22 cellular contexts compared by ENCODE assay signal in genomic region chr1:21851430-21852250, GRCh38. TPM values are rescaled to one million over a fixed set of nuclear protein-coding genes. Genes with fewer than 3 reads are reported as not detected.
DNase-seq lines count a peak whose midpoint lies in the region; ATAC-seq, FAIRE-seq and TF ChIP-seq lines count a peak whose summit lies in the region.
"Had no signal": no experiment of that assay in that cellular context is flagged by ENCODE, and none has a peak within 500 bp of the region (broad histone marks: within the 10 kb centered on the region; RNA-seq: fewer than 3 reads in every experiment).

No MANE protein-coding gene starts in this region.

- no peak for FAIRE-seq in GM12878 (lab: Jason Lieb, UNC)

- H3K4me2 ChIP-seq in IMR-90 (ENCODE audit: low read depth, low read length) = no peak overlapping the region
- peak overlapping the region; percentile 94 for H3K4me2 ChIP-seq in OCI-LY3 (ENCODE audit: low read length)
- H3K4me2 ChIP-seq in GM12878 (ENCODE audit: control insufficient read depth, insufficient read depth) = peak overlapping the region; percentile 59; the same call in 1 of the 2 replicates

- H2AFZ ChIP-seq in IMR-90 (replicated peaks; ENCODE audit: low read length, poor library complexity) (no peak overlapping the region), OCI-LY3 (ENCODE audit: low read depth, low read length) (peak overlapping the region; percentile 25; the same call in 1 of the 2 replicates), GM12878 (ENCODE audit: control insufficient read depth, low read depth, low read length) (peak overlapping the region; percentile 8)

- no peak overlapping the region for H3K18ac ChIP-seq in IMR-90 (ENCODE audit: low read depth, low read length)

- no peak for TF ChIP-seq POLR2A in IMR-90 (IDR thresholded peaks at IDR 0.05; ENCODE audit: low read depth, low read length)
- TF ChIP-seq POLR2A in GM12878 (IDR thresholded peaks at IDR 0.05; ENCODE audit: low read depth, low read length) = no peak

- H3K79me1 ChIP-seq in IMR-90 (ENCODE audit: low read depth in 1 of 2, low read length in 2 of 2) = peaks cover 0 to 5% of the 10 kb centered on the region in 2 experiments; a peak in 1 of 4 replicates

- H2BK15ac ChIP-seq in IMR-90 (ENCODE audit: low read depth, low read length) = no peak overlapping the region

- H3K36me3 Mint-ChIP-seq in progenitor cell of endocrine pancreas (ENCODE audit: insufficient read depth) = peaks cover 24% of the 10 kb centered on the region
- H3K36me3 Mint-ChIP-seq in activated CD4-positive, alpha-beta T cell treated with anti-CD3 and anti-CD28 coated beads, Interleukin-2, amount 10 ng/mL, durations not matched to agents 24 days and 14 days (ENCODE audit: low read depth) = no peaks in the 10 kb centered on the region
- H3K36me3 Mint-ChIP-seq: CD14-positive monocyte had no signal

- TF ChIP-seq RAD21 in IMR-90 (IDR thresholded peaks at IDR 0.05; ENCODE audit: low read length) (no peak), GM12878 (IDR thresholded peaks at IDR 0.05; ENCODE audit: insufficient read depth, low read depth, low read length) (no peak)

- H3K4me3 Mint-ChIP-seq in progenitor cell of endocrine pancreas (ENCODE audit: low read depth) = no peak overlapping the region
- H3K4me3 Mint-ChIP-seq in activated CD4-positive, alpha-beta T cell treated with anti-CD3 and anti-CD28 coated beads, Interleukin-2, amount 10 ng/mL, durations not matched to agents 24 days and 14 days = no peak overlapping the region
- H3K4me3 Mint-ChIP-seq: HFFc6 had no signal

- H3K14ac ChIP-seq in IMR-90 (replicated peaks; ENCODE audit: low read depth, low read length) = no peak overlapping the region

- DNase-seq in IMR-90 (no peak), GM12878 (ENCODE audit: low read depth, low spot score) (no peak), progenitor cell of endocrine pancreas (ENCODE audit: low spot score, unreplicated experiment) (no peak), HuH-7.5 (ENCODE audit: low spot score) (no peak)
- DNase-seq in activated CD4-positive, alpha-beta T cell treated with anti-CD3 and anti-CD28 coated beads, Interleukin-2, amount 10 ng/mL, durations not matched to agents 24 days and 14 days = no peak
- DNase-seq: AML-193, DMS79, H7, HFFc6, Kasumi-1, MG63, NCI-H1092 treated with DMSO at 0.1 percent for 48 hours, NCI-H146, NCI-H2029 treated with DMSO at 0.1 percent for 48 hours, NCI-H2171, NCI-H526 had no signal

- peak overlapping the region; percentile 87 for H3K27ac Mint-ChIP-seq in progenitor cell of endocrine pancreas
- no peak overlapping the region for H3K27ac Mint-ChIP-seq in activated CD4-positive, alpha-beta T cell treated with anti-CD3 and anti-CD28 coated beads, Interleukin-2, amount 10 ng/mL, durations not matched to agents 24 days and 14 days
- H3K27ac Mint-ChIP-seq: CD14-positive monocyte, HFFc6 had no signal

- H3K9me3 Mint-ChIP-seq in progenitor cell of endocrine pancreas (ENCODE audit: low read depth) = no peaks in the 10 kb centered on the region
- no peaks in the 10 kb centered on the region for H3K9me3 Mint-ChIP-seq in activated CD4-positive, alpha-beta T cell treated with anti-CD3 and anti-CD28 coated beads, Interleukin-2, amount 10 ng/mL, durations not matched to agents 24 days and 14 days
- H3K9me3 Mint-ChIP-seq: CD14-positive monocyte, HFFc6 had no signal

- no peaks in the 10 kb centered on the region for H3K9me3 ChIP-seq in IMR-90 (ENCODE audit: control insufficient read depth, insufficient read depth, low read length)
- no peaks in the 10 kb centered on the region for H3K9me3 ChIP-seq in OCI-LY3 (ENCODE audit: insufficient read depth, low read length)
- H3K9me3 ChIP-seq in GM12878 (replicated peaks; ENCODE audit: control insufficient read depth, insufficient read depth, low read length) = no peaks in the 10 kb centered on the region
- H3K9me3 ChIP-seq: MG63, SJSA1 had no signal

- intact Hi-C loops in IMR-90 (cut with micrococcal nuclease) = no loop called here
- intact Hi-C loops in GM12878 (cut with micrococcal nuclease; ENCODE audit: unreplicated experiment) = no loop called here
- intact Hi-C loops in activated CD4-positive, alpha-beta T cell treated with anti-CD3 and anti-CD28 coated beads, Interleukin-2, amount 10 ng/mL, durations not matched to agents 24 days and 14 days (cut with micrococcal nuclease) = no loop called here

- no peak overlapping the region for H3K56ac ChIP-seq in IMR-90 (ENCODE audit: extremely low read depth, insufficient read depth, low read length)

- no peaks in the 10 kb centered on the region for H3K27me3 ChIP-seq in IMR-90 (ENCODE audit: control insufficient read depth, insufficient read depth, low read length)
- no peaks in the 10 kb centered on the region for H3K27me3 ChIP-seq in OCI-LY3 (ENCODE audit: low read depth, low read length)
- no peaks in the 10 kb centered on the region for H3K27me3 ChIP-seq in GM12878 (replicated peaks in 1 of 2; ENCODE audit: control insufficient read depth in 2 of 2, insufficient read depth in 2 of 2, low read length in 1 of 2)
- H3K27me3 ChIP-seq: MG63, SJSA1 had no signal

- SMC1A ChIA-PET in GM12878 (lab: Charles Lee; ENCODE audit: uncharacterized antibody, unreplicated experiment) = no interaction called here

- TF ChIP-seq EP300 in GM12878 (IDR thresholded peaks at IDR 0.05; ENCODE audit: borderline replicate concordance in 1 of 2, control insufficient read depth in 1 of 2, low read depth in 2 of 2, low read length in 2 of 2) = no peak

- H2BK20ac ChIP-seq in IMR-90 (ENCODE audit: low read depth, low read length) = no peak overlapping the region

- POLR2A ChIA-PET in IMR-90 (lab: Charles Lee; ENCODE audit: unreplicated experiment) = no interaction called here
- POLR2A ChIA-PET in GM12878 (lab: Charles Lee) = interaction anchor here (0.9 kb wide), 1 partner anchor 70 kb away, joined by 4 read pairs; no protein-coding TSS in a partner anchor

- H3K23ac ChIP-seq in IMR-90 (ENCODE audit: low read depth, low read length) = no peak overlapping the region

- in situ Hi-C loops in IMR-90 (cut with MboI; ENCODE audit: low sequenced_read_pairs) = no loop called here
- in situ Hi-C loops in GM12878 (cut with MboI) = no loop called here

- H2BK120ac ChIP-seq in IMR-90 (ENCODE audit: low read depth, low read length) = no peak overlapping the region

- H2AK5ac ChIP-seq in IMR-90 (ENCODE audit: low read depth, low read length) = no peak overlapping the region

- WGBS in IMR-90 (ENCODE audit: extremely low coverage in 2 of 2, insufficient read length in 1 of 2), 2 experiments = 98% methylated on average over 24 of the region's 33 CpGs; no CpG with 5 or more reads in 1 of the 2 experiments
- WGBS in GM12878 (ENCODE audit: insufficient coverage, insufficient replicate concordance, low lambda C conversion rate, missing lambda C conversion rate) = 90% methylated on average over 33 of the region's 33 CpGs

- H4K5ac ChIP-seq in IMR-90 (ENCODE audit: low read depth, low read length) = no peak overlapping the region

- H3K9ac ChIP-seq in IMR-90 (ENCODE audit: low read depth, low read length) (no peak overlapping the region), OCI-LY3 (ENCODE audit: low read length) (peak overlapping the region; percentile 66), GM12878 (ENCODE audit: control insufficient read depth, insufficient read depth, low read length) (no peak overlapping the region)

- RAD21 ChIA-PET in GM12878 (lab: Charles Lee; ENCODE audit: unreplicated experiment) = interaction anchor here (0.6 kb wide), 1 partner anchor 70 kb away, joined by 3 read pairs; no protein-coding TSS in a partner anchor

- no peaks in the 10 kb centered on the region for H3K9me1 ChIP-seq in IMR-90 (ENCODE audit: insufficient read depth, low read length)

- H3K36me3 ChIP-seq in IMR-90 (ENCODE audit: control insufficient read depth, insufficient read depth, low read length) (peaks cover 81% of the 10 kb centered on the region), OCI-LY3 (replicated peaks; ENCODE audit: low read depth, low read length) (no peaks in the 10 kb centered on the region), GM12878 (ENCODE audit: control insufficient read depth in 2 of 2, insufficient read depth in 2 of 2, low read length in 1 of 2) (no peaks in the 10 kb centered on the region)

- H3K27ac ChIP-seq in IMR-90 (ENCODE audit: insufficient read depth, low read length) = no peak overlapping the region
- H3K27ac ChIP-seq in OCI-LY3 (ENCODE audit: low read length) = peak overlapping the region; percentile 58
- H3K27ac ChIP-seq in GM12878 (ENCODE audit: control insufficient read depth, insufficient read depth) = no peak overlapping the region
- H3K27ac ChIP-seq: SJSA1 had no signal

- no peak overlapping the region for H4K91ac ChIP-seq in IMR-90 (ENCODE audit: insufficient read depth, low read depth, low read length)

- TF ChIP-seq CTCF in IMR-90 (conservative IDR thresholded peaks at IDR 0.05; ENCODE audit: low read depth, low read length) = no peak
- TF ChIP-seq CTCF in OCI-LY3 (IDR thresholded peaks at IDR 0.05; ENCODE audit: low read depth, low read length) = no peak
- no peak for TF ChIP-seq CTCF in GM12878 (IDR thresholded peaks at IDR 0.05 in 2 of 3, conservative IDR thresholded peaks at IDR 0.05 in 1 of 3; ENCODE audit: control insufficient read depth in 2 of 3, extremely low read depth in 1 of 3, insufficient read depth in 1 of 3, low read depth in 3 of 3, low read length in 3 of 3)
- no peak for TF ChIP-seq CTCF in progenitor cell of endocrine pancreas (IDR thresholded peaks at IDR 0.05; ENCODE audit: unreplicated experiment)

- H4K8ac ChIP-seq in IMR-90 (ENCODE audit: low read depth in 2 of 2, low read length in 2 of 2) = no peak overlapping the region

- no peaks in the 10 kb centered on the region for H3K4me1 ChIP-seq in IMR-90 (ENCODE audit: control insufficient read depth, insufficient read depth, low read length)
- peaks cover 15% of the 10 kb centered on the region for H3K4me1 ChIP-seq in OCI-LY3 (ENCODE audit: low read length)
- H3K4me1 ChIP-seq in GM12878 (ENCODE audit: control insufficient read depth, insufficient read depth, low read length) = peaks cover 11% of the 10 kb centered on the region
- H3K4me1 ChIP-seq: SJSA1 had no signal

- H3K79me2 ChIP-seq in OCI-LY3 (ENCODE audit: low read length) (peaks cover 5% of the 10 kb centered on the region; the same call in 1 of the 2 replicates), GM12878 (ENCODE audit: control insufficient read depth, insufficient read depth, low read length) (no peaks in the 10 kb centered on the region)

- H2AK9ac ChIP-seq in IMR-90 (replicated peaks; ENCODE audit: low read depth, low read length, poor library complexity) = no peak overlapping the region

- dilution Hi-C loops in IMR-90 (cut with HindIII; ENCODE audit: low sequenced_read_pairs, unreplicated experiment) = no loop called here

- H3K4me1 Mint-ChIP-seq in progenitor cell of endocrine pancreas (ENCODE audit: low read depth) = peaks cover 2% of the 10 kb centered on the region
- peaks cover 3% of the 10 kb centered on the region for H3K4me1 Mint-ChIP-seq in activated CD4-positive, alpha-beta T cell treated with anti-CD3 and anti-CD28 coated beads, Interleukin-2, amount 10 ng/mL, durations not matched to agents 24 days and 14 days

- ATAC-seq in IMR-90 (ENCODE audit: low read depth) (no peak), GM12878 (no peak), HG02981 (IDR thresholded peaks at IDR 0.05; ENCODE audit: unreplicated experiment) (no peak)
- ATAC-seq: Panc1 had no signal

- no peaks in the 10 kb centered on the region for H3K27me3 Mint-ChIP-seq in progenitor cell of endocrine pancreas
- H3K27me3 Mint-ChIP-seq in activated CD4-positive, alpha-beta T cell treated with anti-CD3 and anti-CD28 coated beads, Interleukin-2, amount 10 ng/mL, durations not matched to agents 24 days and 14 days = no peaks in the 10 kb centered on the region

- H2BK5ac ChIP-seq in IMR-90 (ENCODE audit: low read depth, low read length, poor library complexity, severe bottlenecking) = no peak overlapping the region

- H3K4me3 ChIP-seq in IMR-90 (ENCODE audit: insufficient read depth, low read depth, low read length) (no peak overlapping the region), OCI-LY3 (ENCODE audit: low read length) (peak overlapping the region; percentile 83), GM12878 (no peak overlapping the region)
- H3K4me3 ChIP-seq: MG63, SJSA1 had no signal

- CTCF ChIA-PET in IMR-90 (lab: Yijun Ruan, JAX) (interaction anchor here (0.6 kb wide), 1 partner anchor 35 kb away, joined by 3 read pairs; no protein-coding TSS in a partner anchor), GM12878 (lab: Yijun Ruan, JAX) (no interaction called here)

- H3K4ac ChIP-seq in IMR-90 (ENCODE audit: low read depth, low read length) = no peak overlapping the region

- H4K20me1 ChIP-seq in IMR-90 (ENCODE audit: insufficient read depth, low read length) = no peaks in the 10 kb centered on the region; the same call in 1 of the 2 replicates
- H4K20me1 ChIP-seq in OCI-LY3 (ENCODE audit: insufficient read depth, low read length) = no peaks in the 10 kb centered on the region
- H4K20me1 ChIP-seq in GM12878 (ENCODE audit: control insufficient read depth, insufficient read depth) = no peaks in the 10 kb centered on the region

- BruUV-seq in IMR-90 (replicated peaks; lab: Mats Ljungman, UMichigan) = TSS peak; percentile 10
- BruUV-seq in GM12878 (replicated peaks; lab: Mats Ljungman, UMichigan) = no TSS peak

RNA-seq across cellular contexts. Expression of gene LDLRAD2, which starts 39.6 kb away (rescaled TPM):
- not detected in 2 replicates for total RNA-seq in IMR-90 (2012; rRNA removed)
- 0.05 TPM in 1 of 2 replicates, not detected in the other for polyA plus RNA-seq in IMR-90 (2012; rRNA removed)
- 0.03 and 0.17 TPM in 2 replicates for polyA plus RNA-seq in IMR-90 (2012; cell fraction: cytosol; rRNA removed)
- polyA plus RNA-seq in IMR-90 (2012; cell fraction: nucleus; rRNA removed; ENCODE audit: low replicate concordance) = 0.34 and 0.39 TPM in 2 replicates
- not detected in 2 replicates for total RNA-seq in GM12878 (2013; cell fraction: nucleolus; rRNA removed)
- 0.23 TPM in 1 of 2 replicates, not detected in the other for total RNA-seq in GM12878 (2014; rRNA removed)
- total RNA-seq in GM12878 (2014; rRNA removed; fragmentation: Illumina TruSeq; extraction: Trizol) = not detected in 2 replicates
- total RNA-seq in GM12878 (2021) = 0.08 TPM in 1 of 2 replicates, not detected in the other
- polyA plus RNA-seq in GM12878 (2011; ENCODE audit: low read depth) = not detected
- not detected in 2 replicates for polyA plus RNA-seq in GM12878 (2011; rRNA removed)
- polyA plus RNA-seq in GM12878 (2011; cell fraction: cytosol; rRNA removed) = 0.01 TPM in 1 of 2 replicates, not detected in the other
- polyA plus RNA-seq in GM12878 (2011; cell fraction: nucleus; rRNA removed) = 0.04 and 0.06 TPM in 2 replicates
- 0.13 and 0.28 TPM in 2 replicates for polyA plus RNA-seq in GM12878 (2012)
- polyA plus RNA-seq in GM12878 (2014; fragmentation: Illumina TruSeq; extraction: Trizol) = not detected in 2 replicates
- polyA plus RNA-seq in GM12878 (2014; fragmentation: Nextera tagmentation; extraction: Ambion mirVana) = under 1 TPM in 1 of 2 experiments, not detected in 1; 0.11 TPM
- 0.04 TPM in 1 of 2 replicates, not detected in the other for polyA plus RNA-seq in GM12878 (2014; rRNA removed)
- not detected for polyA plus RNA-seq in GM12878 (2016; fragmentation: Nextera tagmentation; extraction: Ambion mirVana)
- polyA minus RNA-seq in GM12878 (2011; rRNA and poly(A)+ RNA removed) = not detected in 2 replicates
- polyA minus RNA-seq in GM12878 (2011; cell fraction: cytosol; rRNA and poly(A)+ RNA removed) = not detected in 2 replicates
- polyA minus RNA-seq in GM12878 (2011; cell fraction: nucleus; rRNA and poly(A)+ RNA removed) = not detected in 2 replicates
- 0.55 and 0.77 TPM in 2 replicates for total RNA-seq in progenitor cell of endocrine pancreas
- 0.05 TPM in 1 of 2 replicates, not detected in the other for total RNA-seq in activated CD4-positive, alpha-beta T cell treated with anti-CD3 and anti-CD28 coated beads, Interleukin-2, amount 10 ng/mL, durations not matched to agents 24 days and 14 days
- total RNA-seq: G401, SJSA1 had no signal
- polyA plus RNA-seq: CD14-positive monocyte had no signal
